1 cellular context compared by ENCODE assay signal in genomic region chr4:95180531-95181315, GRCh38.
TF ChIP-seq lines count a peak whose summit lies in the region.

No MANE protein-coding gene starts in this region.

TF ChIP-seq in WTC11, 78 proteins besides CTCF, POLR2A, EP300 and RAD21 (continued from another document):
- TF ChIP-seq PREB (CRISPR knock-in tag; IDR thresholded peaks at IDR 0.05; ENCODE audit: borderline replicate concordance) (no peak), NFE2L1 (CRISPR knock-in tag; IDR thresholded peaks at IDR 0.05) (no peak)
